8 cellular contexts compared by ENCODE assay signal in the genomic region with DNA sequence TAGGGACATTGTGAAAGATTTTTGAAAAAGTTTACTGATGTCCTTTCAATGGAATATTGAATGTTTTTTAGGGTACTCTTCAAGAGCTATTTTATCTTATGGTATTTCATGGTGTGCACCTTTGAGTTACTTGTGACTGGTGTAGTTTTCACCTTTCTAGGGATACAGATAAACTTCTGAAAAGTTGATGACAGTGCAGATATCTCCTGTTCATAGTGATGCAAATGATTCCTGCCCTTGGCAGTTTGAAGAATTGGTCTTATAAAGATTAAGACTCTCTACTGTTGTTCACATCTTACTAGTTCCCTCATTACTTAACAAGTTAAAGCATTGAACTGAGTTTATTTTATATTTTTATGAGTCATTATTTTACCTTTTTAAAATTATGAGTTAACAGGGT.
"Had no signal": no experiment of that assay in that cellular context is flagged by ENCODE, and none has a peak within 500 bp of the region (broad histone marks: within the 10 kb centered on the region; RNA-seq: fewer than 3 reads in every experiment).

No MANE protein-coding gene starts in this region.

- H3K9ac ChIP-seq: KMS-11 had no signal

- FAIRE-seq: HTR-8/SVneo, K562 had no signal

- H3K27ac ChIP-seq: HL-60, KMS-11 had no signal

- DNase-seq: Karpas-422, Kasumi-1, KBM-7, KG1 had no signal

- H3K4me3 ChIP-seq: K562 had no signal

- H3K4me2 ChIP-seq: KMS-11 had no signal

- ATAC-seq: K562 had no signal
